Comparison of ENCODE assay signal across 1 cellular context in the genomic region with DNA sequence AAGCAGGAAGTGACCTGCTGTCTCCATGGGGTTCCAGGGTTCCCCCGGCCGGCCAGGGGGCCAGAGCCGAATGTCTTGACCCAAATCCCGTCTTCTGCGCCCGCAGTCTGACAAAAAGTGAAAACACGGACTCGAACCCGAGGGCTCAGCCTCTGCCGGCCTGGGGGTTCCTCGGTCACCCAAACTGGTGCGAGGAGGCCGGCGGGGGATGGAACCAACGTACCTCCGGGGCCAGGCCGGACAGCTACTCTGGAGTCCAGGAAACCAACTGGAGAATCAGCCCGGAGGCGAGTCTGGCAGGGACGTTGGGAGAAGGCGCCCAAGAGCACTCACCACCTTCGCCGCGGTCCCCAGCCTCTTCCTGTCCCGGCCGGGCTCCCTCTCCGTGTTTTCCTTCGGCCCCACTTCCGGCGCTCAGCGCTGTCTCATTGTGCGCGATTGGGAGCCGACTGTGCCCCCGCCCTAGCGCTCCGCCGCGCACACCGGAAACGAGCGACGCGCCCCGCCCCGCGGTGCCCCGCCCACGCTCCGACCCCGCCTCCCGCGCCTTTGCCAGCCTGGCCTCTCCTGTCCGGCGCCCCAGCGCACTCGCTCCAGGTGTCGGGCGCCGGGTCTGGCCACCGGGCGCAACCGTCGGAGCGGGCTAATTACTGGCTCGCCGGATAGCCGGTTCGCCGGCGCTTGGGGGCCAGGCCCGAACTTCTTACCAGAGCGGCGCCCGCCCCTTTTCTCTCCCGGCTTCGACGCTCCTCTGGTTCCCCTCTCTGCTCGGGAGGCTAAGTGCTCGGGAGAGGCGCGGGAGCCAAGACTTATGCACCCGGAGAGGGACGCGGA.
A peak's percentile ranks its signal among the peaks of the same experiment; 100 is the strongest.
TF ChIP-seq lines count a peak whose summit lies in the region.

A gene with protein sequence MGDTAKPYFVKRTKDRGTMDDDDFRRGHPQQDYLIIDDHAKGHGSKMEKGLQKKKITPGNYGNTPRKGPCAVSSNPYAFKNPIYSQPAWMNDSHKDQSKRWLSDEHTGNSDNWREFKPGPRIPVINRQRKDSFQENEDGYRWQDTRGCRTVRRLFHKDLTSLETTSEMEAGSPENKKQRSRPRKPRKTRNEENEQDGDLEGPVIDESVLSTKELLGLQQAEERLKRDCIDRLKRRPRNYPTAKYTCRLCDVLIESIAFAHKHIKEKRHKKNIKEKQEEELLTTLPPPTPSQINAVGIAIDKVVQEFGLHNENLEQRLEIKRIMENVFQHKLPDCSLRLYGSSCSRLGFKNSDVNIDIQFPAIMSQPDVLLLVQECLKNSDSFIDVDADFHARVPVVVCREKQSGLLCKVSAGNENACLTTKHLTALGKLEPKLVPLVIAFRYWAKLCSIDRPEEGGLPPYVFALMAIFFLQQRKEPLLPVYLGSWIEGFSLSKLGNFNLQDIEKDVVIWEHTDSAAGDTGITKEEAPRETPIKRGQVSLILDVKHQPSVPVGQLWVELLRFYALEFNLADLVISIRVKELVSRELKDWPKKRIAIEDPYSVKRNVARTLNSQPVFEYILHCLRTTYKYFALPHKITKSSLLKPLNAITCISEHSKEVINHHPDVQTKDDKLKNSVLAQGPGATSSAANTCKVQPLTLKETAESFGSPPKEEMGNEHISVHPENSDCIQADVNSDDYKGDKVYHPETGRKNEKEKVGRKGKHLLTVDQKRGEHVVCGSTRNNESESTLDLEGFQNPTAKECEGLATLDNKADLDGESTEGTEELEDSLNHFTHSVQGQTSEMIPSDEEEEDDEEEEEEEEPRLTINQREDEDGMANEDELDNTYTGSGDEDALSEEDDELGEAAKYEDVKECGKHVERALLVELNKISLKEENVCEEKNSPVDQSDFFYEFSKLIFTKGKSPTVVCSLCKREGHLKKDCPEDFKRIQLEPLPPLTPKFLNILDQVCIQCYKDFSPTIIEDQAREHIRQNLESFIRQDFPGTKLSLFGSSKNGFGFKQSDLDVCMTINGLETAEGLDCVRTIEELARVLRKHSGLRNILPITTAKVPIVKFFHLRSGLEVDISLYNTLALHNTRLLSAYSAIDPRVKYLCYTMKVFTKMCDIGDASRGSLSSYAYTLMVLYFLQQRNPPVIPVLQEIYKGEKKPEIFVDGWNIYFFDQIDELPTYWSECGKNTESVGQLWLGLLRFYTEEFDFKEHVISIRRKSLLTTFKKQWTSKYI (N-terminal part only) (minus strand): TSS at position 363 of the 834 bp plus-strand sequence. CDS start 1,211 bp downstream, outside the sequence.

TF ChIP-seq in K562, 482 proteins besides CTCF, POLR2A, EP300 and RAD21 (continued from another document):
- TF ChIP-seq, protein P1, sequence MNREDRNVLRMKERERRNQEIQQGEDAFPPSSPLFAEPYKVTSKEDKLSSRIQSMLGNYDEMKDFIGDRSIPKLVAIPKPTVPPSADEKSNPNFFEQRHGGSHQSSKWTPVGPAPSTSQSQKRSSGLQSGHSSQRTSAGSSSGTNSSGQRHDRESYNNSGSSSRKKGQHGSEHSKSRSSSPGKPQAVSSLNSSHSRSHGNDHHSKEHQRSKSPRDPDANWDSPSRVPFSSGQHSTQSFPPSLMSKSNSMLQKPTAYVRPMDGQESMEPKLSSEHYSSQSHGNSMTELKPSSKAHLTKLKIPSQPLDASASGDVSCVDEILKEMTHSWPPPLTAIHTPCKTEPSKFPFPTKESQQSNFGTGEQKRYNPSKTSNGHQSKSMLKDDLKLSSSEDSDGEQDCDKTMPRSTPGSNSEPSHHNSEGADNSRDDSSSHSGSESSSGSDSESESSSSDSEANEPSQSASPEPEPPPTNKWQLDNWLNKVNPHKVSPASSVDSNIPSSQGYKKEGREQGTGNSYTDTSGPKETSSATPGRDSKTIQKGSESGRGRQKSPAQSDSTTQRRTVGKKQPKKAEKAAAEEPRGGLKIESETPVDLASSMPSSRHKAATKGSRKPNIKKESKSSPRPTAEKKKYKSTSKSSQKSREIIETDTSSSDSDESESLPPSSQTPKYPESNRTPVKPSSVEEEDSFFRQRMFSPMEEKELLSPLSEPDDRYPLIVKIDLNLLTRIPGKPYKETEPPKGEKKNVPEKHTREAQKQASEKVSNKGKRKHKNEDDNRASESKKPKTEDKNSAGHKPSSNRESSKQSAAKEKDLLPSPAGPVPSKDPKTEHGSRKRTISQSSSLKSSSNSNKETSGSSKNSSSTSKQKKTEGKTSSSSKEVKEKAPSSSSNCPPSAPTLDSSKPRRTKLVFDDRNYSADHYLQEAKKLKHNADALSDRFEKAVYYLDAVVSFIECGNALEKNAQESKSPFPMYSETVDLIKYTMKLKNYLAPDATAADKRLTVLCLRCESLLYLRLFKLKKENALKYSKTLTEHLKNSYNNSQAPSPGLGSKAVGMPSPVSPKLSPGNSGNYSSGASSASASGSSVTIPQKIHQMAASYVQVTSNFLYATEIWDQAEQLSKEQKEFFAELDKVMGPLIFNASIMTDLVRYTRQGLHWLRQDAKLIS (CRISPR knock-in tag; IDR thresholded peaks at IDR 0.05), result peak; percentile 73; the same call in 1 of the 2 replicates
- no peak for TF ChIP-seq TAL1 (IDR thresholded peaks at IDR 0.05)
- peak; percentile 93 for TF ChIP-seq MTA1 (IDR thresholded peaks at IDR 0.05; ENCODE audit: borderline replicate concordance)
- TF ChIP-seq, protein P2, sequence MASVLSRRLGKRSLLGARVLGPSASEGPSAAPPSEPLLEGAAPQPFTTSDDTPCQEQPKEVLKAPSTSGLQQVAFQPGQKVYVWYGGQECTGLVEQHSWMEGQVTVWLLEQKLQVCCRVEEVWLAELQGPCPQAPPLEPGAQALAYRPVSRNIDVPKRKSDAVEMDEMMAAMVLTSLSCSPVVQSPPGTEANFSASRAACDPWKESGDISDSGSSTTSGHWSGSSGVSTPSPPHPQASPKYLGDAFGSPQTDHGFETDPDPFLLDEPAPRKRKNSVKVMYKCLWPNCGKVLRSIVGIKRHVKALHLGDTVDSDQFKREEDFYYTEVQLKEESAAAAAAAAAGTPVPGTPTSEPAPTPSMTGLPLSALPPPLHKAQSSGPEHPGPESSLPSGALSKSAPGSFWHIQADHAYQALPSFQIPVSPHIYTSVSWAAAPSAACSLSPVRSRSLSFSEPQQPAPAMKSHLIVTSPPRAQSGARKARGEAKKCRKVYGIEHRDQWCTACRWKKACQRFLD (CRISPR knock-in tag; IDR thresholded peaks at IDR 0.05), result no peak
- no peak for TF ChIP-seq ZSCAN29 (IDR thresholded peaks at IDR 0.05)
- TF ChIP-seq ETV5 (CRISPR knock-in tag; IDR thresholded peaks at IDR 0.05; ENCODE audit: low read depth), result peak; percentile 95
- no peak for TF ChIP-seq ASH1L (IDR thresholded peaks at IDR 0.05; ENCODE audit: borderline replicate concordance, low read depth, partially characterized antibody)
- TF ChIP-seq SIN3A (IDR thresholded peaks at IDR 0.05; ENCODE audit: borderline replicate concordance in 2 of 2, control insufficient read depth in 1 of 2, low read depth in 2 of 2, low read length in 2 of 2), result peak; percentile 22 to 66; a peak in 1 of 4 replicates
- peak; percentile 70 for TF ChIP-seq ZFX (CRISPR knock-in tag; IDR thresholded peaks at IDR 0.05)
- no peak for TF ChIP-seq TSC22D4 (tag; IDR thresholded peaks at IDR 0.05)
- TF ChIP-seq ETV1 (tag; conservative IDR thresholded peaks at IDR 0.05; ENCODE audit: low read depth), result peak; percentile 93
- TF ChIP-seq ZBTB1 (CRISPR knock-in tag; IDR thresholded peaks at IDR 0.05; ENCODE audit: borderline replicate concordance, low read depth), result peak; percentile 52; the same call in 1 of the 2 replicates
- no peak for TF ChIP-seq HNRNPUL1 (IDR thresholded peaks at IDR 0.05; ENCODE audit: low read length)
- 0 out of 2 replicates have a peak, but pooled peaks have one; percentile 11 for TF ChIP-seq NFE2 (IDR thresholded peaks at IDR 0.05; ENCODE audit: low read depth)
- TF ChIP-seq DPF2 (IDR thresholded peaks at IDR 0.05), result 0 out of 2 replicates have a peak, but pooled peaks have one; percentile 28
- TF ChIP-seq BCOR (IDR thresholded peaks at IDR 0.05), result no peak
- TF ChIP-seq STAG1 (CRISPR knock-in tag; IDR thresholded peaks at IDR 0.05; ENCODE audit: borderline replicate concordance), result no peak
- no peak for TF ChIP-seq STAT5A (IDR thresholded peaks at IDR 0.05; ENCODE audit: borderline replicate concordance, low read length)
- TF ChIP-seq, protein P3, sequence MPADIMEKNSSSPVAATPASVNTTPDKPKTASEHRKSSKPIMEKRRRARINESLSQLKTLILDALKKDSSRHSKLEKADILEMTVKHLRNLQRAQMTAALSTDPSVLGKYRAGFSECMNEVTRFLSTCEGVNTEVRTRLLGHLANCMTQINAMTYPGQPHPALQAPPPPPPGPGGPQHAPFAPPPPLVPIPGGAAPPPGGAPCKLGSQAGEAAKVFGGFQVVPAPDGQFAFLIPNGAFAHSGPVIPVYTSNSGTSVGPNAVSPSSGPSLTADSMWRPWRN (IDR thresholded peaks at IDR 0.05; ENCODE audit: low read depth), result no peak
- TF ChIP-seq, protein P4, sequence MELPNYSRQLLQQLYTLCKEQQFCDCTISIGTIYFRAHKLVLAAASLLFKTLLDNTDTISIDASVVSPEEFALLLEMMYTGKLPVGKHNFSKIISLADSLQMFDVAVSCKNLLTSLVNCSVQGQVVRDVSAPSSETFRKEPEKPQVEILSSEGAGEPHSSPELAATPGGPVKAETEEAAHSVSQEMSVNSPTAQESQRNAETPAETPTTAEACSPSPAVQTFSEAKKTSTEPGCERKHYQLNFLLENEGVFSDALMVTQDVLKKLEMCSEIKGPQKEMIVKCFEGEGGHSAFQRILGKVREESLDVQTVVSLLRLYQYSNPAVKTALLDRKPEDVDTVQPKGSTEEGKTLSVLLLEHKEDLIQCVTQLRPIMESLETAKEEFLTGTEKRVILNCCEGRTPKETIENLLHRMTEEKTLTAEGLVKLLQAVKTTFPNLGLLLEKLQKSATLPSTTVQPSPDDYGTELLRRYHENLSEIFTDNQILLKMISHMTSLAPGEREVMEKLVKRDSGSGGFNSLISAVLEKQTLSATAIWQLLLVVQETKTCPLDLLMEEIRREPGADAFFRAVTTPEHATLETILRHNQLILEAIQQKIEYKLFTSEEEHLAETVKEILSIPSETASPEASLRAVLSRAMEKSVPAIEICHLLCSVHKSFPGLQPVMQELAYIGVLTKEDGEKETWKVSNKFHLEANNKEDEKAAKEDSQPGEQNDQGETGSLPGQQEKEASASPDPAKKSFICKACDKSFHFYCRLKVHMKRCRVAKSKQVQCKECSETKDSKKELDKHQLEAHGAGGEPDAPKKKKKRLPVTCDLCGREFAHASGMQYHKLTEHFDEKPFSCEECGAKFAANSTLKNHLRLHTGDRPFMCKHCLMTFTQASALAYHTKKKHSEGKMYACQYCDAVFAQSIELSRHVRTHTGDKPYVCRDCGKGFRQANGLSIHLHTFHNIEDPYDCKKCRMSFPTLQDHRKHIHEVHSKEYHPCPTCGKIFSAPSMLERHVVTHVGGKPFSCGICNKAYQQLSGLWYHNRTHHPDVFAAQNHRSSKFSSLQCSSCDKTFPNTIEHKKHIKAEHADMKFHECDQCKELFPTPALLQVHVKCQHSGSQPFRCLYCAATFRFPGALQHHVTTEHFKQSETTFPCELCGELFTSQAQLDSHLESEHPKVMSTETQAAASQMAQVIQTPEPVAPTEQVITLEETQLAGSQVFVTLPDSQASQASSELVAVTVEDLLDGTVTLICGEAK (IDR thresholded peaks at IDR 0.05), result peak; percentile 93
- TF ChIP-seq, protein P4 (CRISPR knock-in tag; IDR thresholded peaks at IDR 0.05), result no peak
- TF ChIP-seq CXXC5 (CRISPR knock-in tag; IDR thresholded peaks at IDR 0.05), result peak; percentile 86
- TF ChIP-seq RBFOX2 (IDR thresholded peaks at IDR 0.05; ENCODE audit: low read depth, low read length), result peak; percentile 85
- TF ChIP-seq MCM3 (IDR thresholded peaks at IDR 0.05), result no peak
- TF ChIP-seq RAD51 (IDR thresholded peaks at IDR 0.05; ENCODE audit: borderline replicate concordance, low read depth), result no peak
- TF ChIP-seq, protein P5, sequence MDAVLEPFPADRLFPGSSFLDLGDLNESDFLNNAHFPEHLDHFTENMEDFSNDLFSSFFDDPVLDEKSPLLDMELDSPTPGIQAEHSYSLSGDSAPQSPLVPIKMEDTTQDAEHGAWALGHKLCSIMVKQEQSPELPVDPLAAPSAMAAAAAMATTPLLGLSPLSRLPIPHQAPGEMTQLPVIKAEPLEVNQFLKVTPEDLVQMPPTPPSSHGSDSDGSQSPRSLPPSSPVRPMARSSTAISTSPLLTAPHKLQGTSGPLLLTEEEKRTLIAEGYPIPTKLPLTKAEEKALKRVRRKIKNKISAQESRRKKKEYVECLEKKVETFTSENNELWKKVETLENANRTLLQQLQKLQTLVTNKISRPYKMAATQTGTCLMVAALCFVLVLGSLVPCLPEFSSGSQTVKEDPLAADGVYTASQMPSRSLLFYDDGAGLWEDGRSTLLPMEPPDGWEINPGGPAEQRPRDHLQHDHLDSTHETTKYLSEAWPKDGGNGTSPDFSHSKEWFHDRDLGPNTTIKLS (IDR thresholded peaks at IDR 0.05; ENCODE audit: borderline replicate concordance, low read depth), result peak; percentile 62; the same call in 1 of the 2 replicates
- TF ChIP-seq SMARCA4 (IDR thresholded peaks at IDR 0.05), result no peak
- TF ChIP-seq GTF2F1 (IDR thresholded peaks at IDR 0.05; ENCODE audit: low read depth, low read length), result no peak
